ENCODE assay signal across 2 cellular contexts in genomic region chr10:128885573-128886555, GRCh38.
A peak's percentile ranks its signal among the peaks of the same experiment; 100 is the strongest.
TF ChIP-seq lines count a peak whose summit lies in the region.

No MANE protein-coding gene starts in this region.

TF ChIP-seq in GM12878, 131 proteins besides CTCF, POLR2A, EP300 and RAD21:
- peak; percentile 17 for TF ChIP-seq PBX3 (IDR thresholded peaks at IDR 0.05; ENCODE audit: insufficient replicate concordance, low read depth, low read length)
- no peak for TF ChIP-seq BACH1 (IDR thresholded peaks at IDR 0.05; ENCODE audit: borderline replicate concordance)
- peak; percentile 83 for TF ChIP-seq BCL3 (IDR thresholded peaks at IDR 0.05; ENCODE audit: borderline replicate concordance, insufficient read depth, low read depth, low read length, poor library complexity, severe bottlenecking)

TF ChIP-seq in endothelial cell of umbilical vein, 7 proteins besides CTCF, POLR2A, EP300 and RAD21:
- TF ChIP-seq MAX (IDR thresholded peaks at IDR 0.05; ENCODE audit: insufficient read depth, insufficient read length) (peak; percentile 36), EZH2 (IDR thresholded peaks at IDR 0.05; ENCODE audit: borderline replicate concordance, low read depth, low read length, severe bottlenecking) (no peak), JUN (IDR thresholded peaks at IDR 0.05; ENCODE audit: borderline replicate concordance, insufficient read depth, insufficient read length, low read depth) (no peak)
